ENCODE assay signal across 1 cellular context in the genomic region with DNA sequence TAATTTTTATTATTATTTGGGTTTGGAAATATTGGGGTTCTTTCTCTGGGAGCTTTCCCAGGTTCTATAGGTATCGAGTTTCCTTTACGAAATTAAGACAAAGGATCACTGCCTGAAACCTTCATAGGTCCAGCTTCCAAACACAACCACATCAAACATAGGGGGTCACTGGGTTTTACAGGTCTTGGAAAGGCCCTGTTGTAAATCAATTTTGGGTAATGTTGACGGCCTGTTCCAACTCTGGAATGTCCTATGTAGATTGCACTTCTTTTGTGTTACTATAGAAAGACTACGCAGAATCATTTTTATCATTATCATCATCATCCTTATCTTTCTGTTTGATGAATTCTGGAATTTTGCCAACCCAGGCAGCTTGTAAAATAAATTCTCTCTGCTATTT.
TF ChIP-seq lines count a peak whose summit lies in the region.

No MANE protein-coding gene starts in this region.

TF ChIP-seq in GM23338, 12 proteins besides CTCF, POLR2A, EP300 and RAD21 (continued from another document):
- TF ChIP-seq, protein P1, sequence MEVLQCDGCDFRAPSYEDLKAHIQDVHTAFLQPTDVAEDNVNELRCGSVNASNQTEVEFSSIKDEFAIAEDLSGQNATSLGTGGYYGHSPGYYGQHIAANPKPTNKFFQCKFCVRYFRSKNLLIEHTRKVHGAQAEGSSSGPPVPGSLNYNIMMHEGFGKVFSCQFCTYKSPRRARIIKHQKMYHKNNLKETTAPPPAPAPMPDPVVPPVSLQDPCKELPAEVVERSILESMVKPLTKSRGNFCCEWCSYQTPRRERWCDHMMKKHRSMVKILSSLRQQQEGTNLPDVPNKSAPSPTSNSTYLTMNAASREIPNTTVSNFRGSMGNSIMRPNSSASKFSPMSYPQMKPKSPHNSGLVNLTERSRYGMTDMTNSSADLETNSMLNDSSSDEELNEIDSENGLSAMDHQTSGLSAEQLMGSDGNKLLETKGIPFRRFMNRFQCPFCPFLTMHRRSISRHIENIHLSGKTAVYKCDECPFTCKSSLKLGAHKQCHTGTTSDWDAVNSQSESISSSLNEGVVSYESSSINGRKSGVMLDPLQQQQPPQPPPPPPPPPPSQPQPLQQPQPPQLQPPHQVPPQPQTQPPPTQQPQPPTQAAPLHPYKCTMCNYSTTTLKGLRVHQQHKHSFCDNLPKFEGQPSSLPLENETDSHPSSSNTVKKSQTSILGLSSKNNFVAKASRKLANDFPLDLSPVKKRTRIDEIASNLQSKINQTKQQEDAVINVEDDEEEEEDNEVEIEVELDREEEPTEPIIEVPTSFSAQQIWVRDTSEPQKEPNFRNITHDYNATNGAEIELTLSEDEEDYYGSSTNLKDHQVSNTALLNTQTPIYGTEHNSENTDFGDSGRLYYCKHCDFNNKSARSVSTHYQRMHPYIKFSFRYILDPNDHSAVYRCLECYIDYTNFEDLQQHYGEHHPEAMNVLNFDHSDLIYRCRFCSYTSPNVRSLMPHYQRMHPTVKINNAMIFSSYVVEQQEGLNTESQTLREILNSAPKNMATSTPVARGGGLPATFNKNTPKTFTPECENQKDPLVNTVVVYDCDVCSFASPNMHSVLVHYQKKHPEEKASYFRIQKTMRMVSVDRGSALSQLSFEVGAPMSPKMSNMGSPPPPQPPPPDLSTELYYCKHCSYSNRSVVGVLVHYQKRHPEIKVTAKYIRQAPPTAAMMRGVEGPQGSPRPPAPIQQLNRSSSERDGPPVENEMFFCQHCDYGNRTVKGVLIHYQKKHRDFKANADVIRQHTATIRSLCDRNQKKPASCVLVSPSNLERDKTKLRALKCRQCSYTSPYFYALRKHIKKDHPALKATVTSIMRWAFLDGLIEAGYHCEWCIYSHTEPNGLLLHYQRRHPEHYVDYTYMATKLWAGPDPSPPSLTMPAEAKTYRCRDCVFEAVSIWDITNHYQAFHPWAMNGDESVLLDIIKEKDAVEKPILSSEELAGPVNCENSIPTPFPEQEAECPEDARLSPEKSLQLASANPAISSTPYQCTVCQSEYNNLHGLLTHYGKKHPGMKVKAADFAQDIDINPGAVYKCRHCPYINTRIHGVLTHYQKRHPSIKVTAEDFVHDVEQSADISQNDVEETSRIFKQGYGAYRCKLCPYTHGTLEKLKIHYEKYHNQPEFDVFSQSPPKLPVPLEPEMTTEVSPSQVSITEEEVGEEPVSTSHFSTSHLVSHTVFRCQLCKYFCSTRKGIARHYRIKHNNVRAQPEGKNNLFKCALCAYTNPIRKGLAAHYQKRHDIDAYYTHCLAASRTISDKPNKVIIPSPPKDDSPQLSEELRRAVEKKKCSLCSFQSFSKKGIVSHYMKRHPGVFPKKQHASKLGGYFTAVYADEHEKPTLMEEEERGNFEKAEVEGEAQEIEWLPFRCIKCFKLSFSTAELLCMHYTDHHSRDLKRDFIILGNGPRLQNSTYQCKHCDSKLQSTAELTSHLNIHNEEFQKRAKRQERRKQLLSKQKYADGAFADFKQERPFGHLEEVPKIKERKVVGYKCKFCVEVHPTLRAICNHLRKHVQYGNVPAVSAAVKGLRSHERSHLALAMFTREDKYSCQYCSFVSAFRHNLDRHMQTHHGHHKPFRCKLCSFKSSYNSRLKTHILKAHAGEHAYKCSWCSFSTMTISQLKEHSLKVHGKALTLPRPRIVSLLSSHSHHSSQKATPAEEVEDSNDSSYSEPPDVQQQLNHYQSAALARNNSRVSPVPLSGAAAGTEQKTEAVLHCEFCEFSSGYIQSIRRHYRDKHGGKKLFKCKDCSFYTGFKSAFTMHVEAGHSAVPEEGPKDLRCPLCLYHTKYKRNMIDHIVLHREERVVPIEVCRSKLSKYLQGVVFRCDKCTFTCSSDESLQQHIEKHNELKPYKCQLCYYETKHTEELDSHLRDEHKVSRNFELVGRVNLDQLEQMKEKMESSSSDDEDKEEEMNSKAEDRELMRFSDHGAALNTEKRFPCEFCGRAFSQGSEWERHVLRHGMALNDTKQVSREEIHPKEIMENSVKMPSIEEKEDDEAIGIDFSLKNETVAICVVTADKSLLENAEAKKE (CRISPR knock-in tag; IDR thresholded peaks at IDR 0.05) = no peak
- TF ChIP-seq, protein P2, sequence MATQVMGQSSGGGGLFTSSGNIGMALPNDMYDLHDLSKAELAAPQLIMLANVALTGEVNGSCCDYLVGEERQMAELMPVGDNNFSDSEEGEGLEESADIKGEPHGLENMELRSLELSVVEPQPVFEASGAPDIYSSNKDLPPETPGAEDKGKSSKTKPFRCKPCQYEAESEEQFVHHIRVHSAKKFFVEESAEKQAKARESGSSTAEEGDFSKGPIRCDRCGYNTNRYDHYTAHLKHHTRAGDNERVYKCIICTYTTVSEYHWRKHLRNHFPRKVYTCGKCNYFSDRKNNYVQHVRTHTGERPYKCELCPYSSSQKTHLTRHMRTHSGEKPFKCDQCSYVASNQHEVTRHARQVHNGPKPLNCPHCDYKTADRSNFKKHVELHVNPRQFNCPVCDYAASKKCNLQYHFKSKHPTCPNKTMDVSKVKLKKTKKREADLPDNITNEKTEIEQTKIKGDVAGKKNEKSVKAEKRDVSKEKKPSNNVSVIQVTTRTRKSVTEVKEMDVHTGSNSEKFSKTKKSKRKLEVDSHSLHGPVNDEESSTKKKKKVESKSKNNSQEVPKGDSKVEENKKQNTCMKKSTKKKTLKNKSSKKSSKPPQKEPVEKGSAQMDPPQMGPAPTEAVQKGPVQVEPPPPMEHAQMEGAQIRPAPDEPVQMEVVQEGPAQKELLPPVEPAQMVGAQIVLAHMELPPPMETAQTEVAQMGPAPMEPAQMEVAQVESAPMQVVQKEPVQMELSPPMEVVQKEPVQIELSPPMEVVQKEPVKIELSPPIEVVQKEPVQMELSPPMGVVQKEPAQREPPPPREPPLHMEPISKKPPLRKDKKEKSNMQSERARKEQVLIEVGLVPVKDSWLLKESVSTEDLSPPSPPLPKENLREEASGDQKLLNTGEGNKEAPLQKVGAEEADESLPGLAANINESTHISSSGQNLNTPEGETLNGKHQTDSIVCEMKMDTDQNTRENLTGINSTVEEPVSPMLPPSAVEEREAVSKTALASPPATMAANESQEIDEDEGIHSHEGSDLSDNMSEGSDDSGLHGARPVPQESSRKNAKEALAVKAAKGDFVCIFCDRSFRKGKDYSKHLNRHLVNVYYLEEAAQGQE (IDR thresholded peaks at IDR 0.05; ENCODE audit: unreplicated experiment) = no peak
- TF ChIP-seq ZNF331 (CRISPR knock-in tag; IDR thresholded peaks at IDR 0.05; ENCODE audit: low read depth) (no peak), EZH2phosphoT487 (IDR thresholded peaks at IDR 0.05; ENCODE audit: unreplicated experiment) (no peak)
